Comparison of ENCODE assay signal across 11 cellular contexts in genomic region chr18:70172225-70172624, GRCh38. TPM values are rescaled to one million over a fixed set of nuclear protein-coding genes. Genes with fewer than 3 reads are reported as not detected.
A peak's percentile ranks its signal among the peaks of the same experiment; 100 is the strongest.
DNase-seq lines count a peak whose midpoint lies in the region; FAIRE-seq and TF ChIP-seq lines count a peak whose summit lies in the region.
"Had no signal": no experiment of that assay in that cellular context is flagged by ENCODE, and none has a peak within 500 bp of the region (broad histone marks: within the 10 kb centered on the region; RNA-seq: fewer than 3 reads in every experiment).

No MANE protein-coding gene starts in this region.

- H3K79me2 ChIP-seq in neural progenitor cell (ENCODE audit: low read depth) = no peaks in the 10 kb centered on the region

- H3K27me3 ChIP-seq in neural progenitor cell = no peaks in the 10 kb centered on the region
- H3K27me3 ChIP-seq: sigmoid colon had no signal

- H3K4me3 ChIP-seq in neural progenitor cell = no peak overlapping the region
- H3K4me3 ChIP-seq: sigmoid colon had no signal

- H3K9ac ChIP-seq in neural progenitor cell = no peak overlapping the region

- no peaks in the 10 kb centered on the region for H3K36me3 ChIP-seq in neural progenitor cell
- H3K36me3 ChIP-seq: sigmoid colon had no signal

- H3K36me3 Mint-ChIP-seq in neural progenitor cell = no peaks in the 10 kb centered on the region

- H3K9me3 Mint-ChIP-seq in neural progenitor cell = no peaks in the 10 kb centered on the region
- H3K9me3 Mint-ChIP-seq: activated CD4-positive, alpha-beta T cell treated with anti-CD3 and anti-CD28 coated beads, Interleukin-2, amount 10 ng/mL, durations not matched to agents 7 days and 5 days had no signal

- H3K27ac ChIP-seq in neural progenitor cell (no peak overlapping the region), substantia nigra (ENCODE audit: low read depth, low read length, poor library complexity, severe bottlenecking) (no peak overlapping the region)
- H3K27ac ChIP-seq: sigmoid colon had no signal

- H3K4me2 ChIP-seq in neural progenitor cell = no peak overlapping the region

- H3K9me3 ChIP-seq in neural progenitor cell (ENCODE audit: low read depth) = no peaks in the 10 kb centered on the region
- H3K9me3 ChIP-seq: sigmoid colon had no signal

- peak; percentile 38 for TF ChIP-seq CTCF in neural progenitor cell (IDR thresholded peaks at IDR 0.05)

- H2AFZ ChIP-seq in neural progenitor cell (replicated peaks) = no peak overlapping the region

- no peaks in the 10 kb centered on the region for H3K27me3 Mint-ChIP-seq in neural progenitor cell (ENCODE audit: insufficient read depth, low read depth)
- H3K27me3 Mint-ChIP-seq: activated CD4-positive, alpha-beta T cell treated with anti-CD3 and anti-CD28 coated beads, Interleukin-2, amount 10 ng/mL, durations not matched to agents 7 days and 5 days had no signal

- no peaks in the 10 kb centered on the region for H4K20me1 ChIP-seq in neural progenitor cell (ENCODE audit: low read depth)

- H3K4me1 ChIP-seq in neural progenitor cell = no peaks in the 10 kb centered on the region

- no peak overlapping the region for H3K27ac Mint-ChIP-seq in neural progenitor cell
- H3K27ac Mint-ChIP-seq: activated CD4-positive, alpha-beta T cell treated with anti-CD3 and anti-CD28 coated beads, Interleukin-2, amount 10 ng/mL, durations not matched to agents 7 days and 5 days had no signal

- H3F3A ChIP-seq in neural progenitor cell (ENCODE audit: low read depth) = no peaks in the 10 kb centered on the region

- H3K4me1 Mint-ChIP-seq in neural progenitor cell = no peaks in the 10 kb centered on the region
- H3K4me1 Mint-ChIP-seq: activated CD4-positive, alpha-beta T cell treated with anti-CD3 and anti-CD28 coated beads, Interleukin-2, amount 10 ng/mL, durations not matched to agents 7 days and 5 days had no signal

- no peak overlapping the region for H3K4me3 Mint-ChIP-seq in neural progenitor cell
- H3K4me3 Mint-ChIP-seq: activated CD4-positive, alpha-beta T cell treated with anti-CD3 and anti-CD28 coated beads, Interleukin-2, amount 10 ng/mL, durations not matched to agents 7 days and 5 days had no signal

- peak; percentile 92 for FAIRE-seq in endometrium (lab: Jason Lieb, UNC)

- DNase-seq in DMS53 (lab: John Stamatoyannopoulos, UW) (peak; percentile 20), DMS53 treated with DMSO at 0.1 percent for 48 hours (lab: John Stamatoyannopoulos, UW; ENCODE audit: unreplicated experiment) (no peak), NCI-H460 (ENCODE audit: extremely low read depth, low read depth) (peak; percentile 2), neural progenitor cell (ENCODE audit: low spot score) (no peak), putamen (ENCODE audit: low spot score) (no peak), HuH-7 (ENCODE audit: low spot score) (no peak), substantia nigra (lab: John Stamatoyannopoulos, UW) (no peak)
- DNase-seq: 8988T; activated CD4-positive, alpha-beta T cell treated with anti-CD3 and anti-CD28 coated beads, Interleukin-2, amount 10 ng/mL, durations not matched to agents 7 days and 5 days; sigmoid colon had no signal

RNA-seq across cellular contexts. Expression of gene RTTN, which starts 33.3 kb away (rescaled TPM):
- 12.0 and 12.6 TPM in 2 replicates for total RNA-seq in NCI-H460 (2014; rRNA removed; shearing (Covaris generic))
- 18.1 and 20.5 TPM in 2 replicates for polyA plus RNA-seq in NCI-H460 (2014; cell fraction: nucleus; rRNA removed)
- total RNA-seq in neural progenitor cell (ENCODE audit: low replicate concordance) = 44.4 and 52.4 TPM in 2 replicates

Comparison
In these comparisons a context has a peak if more than half of its experiments do, and no peak if none do; other contexts are left out.
1. DNase-seq: peak in DMS53 (single experiment) and NCI-H460 (single experiment); none in DMS53 treated with DMSO at 0.1 percent for 48 hours (single experiment), neural progenitor cell (single experiment), putamen (single experiment), HuH-7 (single experiment) and substantia nigra (0 of 49).